1 cellular context compared by ENCODE assay signal in genomic region chr1:232953176-232953524, GRCh38.
TF ChIP-seq lines count a peak whose summit lies in the region.

No MANE protein-coding gene starts in this region.

TF ChIP-seq in HCT116, 20 proteins besides CTCF, POLR2A, EP300 and RAD21 (continued from another document):
- TF ChIP-seq, protein P1, sequence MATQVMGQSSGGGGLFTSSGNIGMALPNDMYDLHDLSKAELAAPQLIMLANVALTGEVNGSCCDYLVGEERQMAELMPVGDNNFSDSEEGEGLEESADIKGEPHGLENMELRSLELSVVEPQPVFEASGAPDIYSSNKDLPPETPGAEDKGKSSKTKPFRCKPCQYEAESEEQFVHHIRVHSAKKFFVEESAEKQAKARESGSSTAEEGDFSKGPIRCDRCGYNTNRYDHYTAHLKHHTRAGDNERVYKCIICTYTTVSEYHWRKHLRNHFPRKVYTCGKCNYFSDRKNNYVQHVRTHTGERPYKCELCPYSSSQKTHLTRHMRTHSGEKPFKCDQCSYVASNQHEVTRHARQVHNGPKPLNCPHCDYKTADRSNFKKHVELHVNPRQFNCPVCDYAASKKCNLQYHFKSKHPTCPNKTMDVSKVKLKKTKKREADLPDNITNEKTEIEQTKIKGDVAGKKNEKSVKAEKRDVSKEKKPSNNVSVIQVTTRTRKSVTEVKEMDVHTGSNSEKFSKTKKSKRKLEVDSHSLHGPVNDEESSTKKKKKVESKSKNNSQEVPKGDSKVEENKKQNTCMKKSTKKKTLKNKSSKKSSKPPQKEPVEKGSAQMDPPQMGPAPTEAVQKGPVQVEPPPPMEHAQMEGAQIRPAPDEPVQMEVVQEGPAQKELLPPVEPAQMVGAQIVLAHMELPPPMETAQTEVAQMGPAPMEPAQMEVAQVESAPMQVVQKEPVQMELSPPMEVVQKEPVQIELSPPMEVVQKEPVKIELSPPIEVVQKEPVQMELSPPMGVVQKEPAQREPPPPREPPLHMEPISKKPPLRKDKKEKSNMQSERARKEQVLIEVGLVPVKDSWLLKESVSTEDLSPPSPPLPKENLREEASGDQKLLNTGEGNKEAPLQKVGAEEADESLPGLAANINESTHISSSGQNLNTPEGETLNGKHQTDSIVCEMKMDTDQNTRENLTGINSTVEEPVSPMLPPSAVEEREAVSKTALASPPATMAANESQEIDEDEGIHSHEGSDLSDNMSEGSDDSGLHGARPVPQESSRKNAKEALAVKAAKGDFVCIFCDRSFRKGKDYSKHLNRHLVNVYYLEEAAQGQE (IDR thresholded peaks at IDR 0.05; ENCODE audit: low read depth) = no peak
- no peak for TF ChIP-seq JUND (IDR thresholded peaks at IDR 0.05)
- TF ChIP-seq ZBTB33 (IDR thresholded peaks at IDR 0.05; ENCODE audit: extremely low read depth, insufficient replicate concordance, low read length) = no peak
- TF ChIP-seq YY1 (IDR thresholded peaks at IDR 0.05; ENCODE audit: extremely low read depth, insufficient replicate concordance, low read depth, low read length) = no peak
